ENCODE assay signal across 11 cellular contexts in genomic region chr15:64845826-64846225, GRCh38. TPM values are rescaled to one million over a fixed set of nuclear protein-coding genes. Genes with fewer than 3 reads are reported as not detected.
A peak's percentile ranks its signal among the peaks of the same experiment; 100 is the strongest.
DNase-seq lines count a peak whose midpoint lies in the region; TF ChIP-seq lines count a peak whose summit lies in the region.
"Had no signal": no experiment of that assay in that cellular context is flagged by ENCODE, and none has a peak within 500 bp of the region (broad histone marks: within the 10 kb centered on the region; RNA-seq: fewer than 3 reads in every experiment).

No MANE protein-coding gene starts in this region.

- peak overlapping the region; percentile 95 for H3K4me2 ChIP-seq in OCI-LY7 (ENCODE audit: low read length)

- no peak for TF ChIP-seq CTCF in GM06990 (IDR thresholded peaks at IDR 0.05; ENCODE audit: insufficient read depth, low read length, poor library complexity, severe bottlenecking)
- no peak for TF ChIP-seq CTCF in OCI-LY7 (conservative IDR thresholded peaks at IDR 0.05; ENCODE audit: low read length)
- no peak for TF ChIP-seq CTCF in fibroblast of pulmonary artery (IDR thresholded peaks at IDR 0.05; ENCODE audit: low read length, missing control alignments)
- no peak for TF ChIP-seq CTCF in sigmoid colon (IDR thresholded peaks at IDR 0.05)

- no peak overlapping the region for H2AFZ ChIP-seq in OCI-LY7 (ENCODE audit: low read length)

- no peak for TF ChIP-seq POLR2A in sigmoid colon (IDR thresholded peaks at IDR 0.05)

- H3K9me3 ChIP-seq in OCI-LY7 (ENCODE audit: low read length): no peaks in the 10 kb centered on the region
- H3K9me3 ChIP-seq in sigmoid colon: no peaks in the 10 kb centered on the region

- 71 to 75% methylated on average over 3 of the region's 3 CpGs for WGBS in sigmoid colon, 2 donors

- peak overlapping the region; percentile 98 for H3K4me3 ChIP-seq in GM06990 (replicated peaks; ENCODE audit: low read depth, low read length)
- H3K4me3 ChIP-seq in OCI-LY7 (ENCODE audit: low read depth, low read length, poor library complexity, severe bottlenecking): no peak overlapping the region
- H3K4me3 ChIP-seq in fibroblast of pulmonary artery (replicated peaks; ENCODE audit: low read depth, low read length): peak overlapping the region; percentile 97
- H3K4me3 ChIP-seq in sigmoid colon: peak overlapping the region in 3 of 4 donors; percentile 79 to 98 (median 96)

- no peak for DNase-seq in GM06990 (ENCODE audit: extremely low read depth, insufficient read length)
- no peak for DNase-seq in OCI-LY7 (ENCODE audit: low spot score)
- DNase-seq in fibroblast of pulmonary artery (ENCODE audit: low read depth): no peak
- peak; percentile 63 for DNase-seq in sigmoid colon
- DNase-seq in AG08396 (ENCODE audit: low spot score): no peak
- no peak for DNase-seq in NCI-H345 (lab: John Stamatoyannopoulos, UW)
- DNase-seq in iPS-NIHi11 (ENCODE audit: low spot score): no peak
- no peak for DNase-seq in NCI-H1417 treated with DMSO at 0.1 percent for 48 hours (lab: John Stamatoyannopoulos, UW)
- DNase-seq: NCI-H2081; stimulated activated CD4-positive, alpha-beta T cell treated with anti-CD3 and anti-CD28 coated beads, Interleukin-2, amount 100 ng/mL, for 48 hours; T1000 had no signal

- CTCF ChIA-PET in OCI-LY7 (lab: Charles Lee; ENCODE audit: unreplicated experiment): no interaction called here

- H3K4me1 ChIP-seq in OCI-LY7 (ENCODE audit: insufficient read depth, low read length, poor library complexity, severe bottlenecking) (peaks cover 57% of the 10 kb centered on the region), sigmoid colon (peaks cover 0 to 81% (median 65%) of the 10 kb centered on the region in 4 donors)

- H3K27me3 ChIP-seq in GM06990 (replicated peaks; ENCODE audit: control insufficient read depth, insufficient read depth, low read length) (no peaks in the 10 kb centered on the region), sigmoid colon (no peaks in the 10 kb centered on the region)

- H3K9me2 ChIP-seq in OCI-LY7 (ENCODE audit: insufficient read depth, low read length): no peaks in the 10 kb centered on the region

- POLR2A ChIA-PET in OCI-LY7 (lab: Charles Lee): no interaction called here

- no peak for TF ChIP-seq EP300 in sigmoid colon (IDR thresholded peaks at IDR 0.05)

- H3K79me2 ChIP-seq in OCI-LY7 (ENCODE audit: insufficient read depth, low read depth, low read length): peaks cover 36% of the 10 kb centered on the region

- no TSS peak for BruUV-seq in OCI-LY7 (replicated peaks; lab: Mats Ljungman, UMichigan)

- 0 out of 2 replicates have a peak, but pooled peaks cover 4% of the 10 kb centered on the region for H4K20me1 ChIP-seq in OCI-LY7 (ENCODE audit: insufficient read depth, low read length)

- intact Hi-C loops in OCI-LY7 (cut with micrococcal nuclease; ENCODE audit: unreplicated experiment) (no loop called here), sigmoid colon (cut with DNase I) (loop anchor here (5.0 kb wide), 1 partner anchor 61 kb away; no protein-coding TSS in a partner anchor)

- no peak overlapping the region for H3K27ac ChIP-seq in OCI-LY7 (ENCODE audit: low read depth, low read length, poor library complexity, severe bottlenecking)
- H3K27ac ChIP-seq in sigmoid colon: peak overlapping the region; percentile 92 to 99 (median 98)

- H3K36me3 ChIP-seq in GM06990 (ENCODE audit: control insufficient read depth, insufficient read depth, low read length) (peaks cover 15% of the 10 kb centered on the region), OCI-LY7 (ENCODE audit: insufficient read depth, low read length) (peaks cover 23% of the 10 kb centered on the region), sigmoid colon (peaks cover 0 to 27% (median 10%) of the 10 kb centered on the region in 4 donors)

RNA-seq across cellular contexts. Expression of gene PLEKHO2, which starts 4.1 kb away (rescaled TPM):
- total RNA-seq in OCI-LY7 (2014; rRNA removed; shearing (Covaris generic)): 10.1 and 12.0 TPM in 2 replicates
- total RNA-seq in OCI-LY7 (2022): 21.3 and 24.5 TPM in 2 replicates
- 10 to 100 TPM; 20.1 to 43.4 (median 23.0) TPM for total RNA-seq in sigmoid colon
- 10 to 100 TPM; 11.4 to 17.9 (median 12.7) TPM for polyA plus RNA-seq in sigmoid colon

RNA-seq across cellular contexts. Expression of gene PIF1, which starts 20.4 kb away (rescaled TPM):
- 78.0 and 82.9 TPM in 2 replicates for total RNA-seq in OCI-LY7 (2014; rRNA removed; shearing (Covaris generic))
- 112 and 126 TPM in 2 replicates for total RNA-seq in OCI-LY7 (2022)
- 1 to 10 TPM; 1.2 to 6.9 (median 2.5) TPM for total RNA-seq in sigmoid colon
- 10 to 100 TPM in 1 of 3 donors, 1 to 10 TPM in 1, under 1 TPM in 1; 0.69 to 12.9 (median 2.4) TPM for polyA plus RNA-seq in sigmoid colon

Comparison
In these comparisons a context has a peak if more than half of its experiments do, and no peak if none do; other contexts are left out.
1. RNA of gene PIF1, which starts 20.4 kb away (total RNA-seq): 78.0 to 126 TPM in OCI-LY7; 1.2 to 6.9 TPM in sigmoid colon; every median in the first group is over 4 times any median in the second.